ENCODE assay signal across 8 cellular contexts in genomic region chr1:61453111-61453961, GRCh38.
DNase-seq lines count a peak whose midpoint lies in the region; ATAC-seq and TF ChIP-seq lines count a peak whose summit lies in the region.

No MANE protein-coding gene starts in this region.

- H3K27me3 ChIP-seq in DND-41 (ENCODE audit: insufficient read depth, low read length, poor library complexity) = no peaks in the 10 kb centered on the region
- H3K27me3 ChIP-seq in HCT116 (ENCODE audit: insufficient read depth, low read length) = no peaks in the 10 kb centered on the region
- no peaks in the 10 kb centered on the region for H3K27me3 ChIP-seq in tibial artery

- peak; percentile 84 for TF ChIP-seq RAD21 in HCT116 (IDR thresholded peaks at IDR 0.05; ENCODE audit: low read depth)

- H3K27ac Mint-ChIP-seq in activated naive CD4-positive, alpha-beta T cell treated with anti-CD3 and anti-CD28 coated beads, Interleukin-2, amount 50 U/mL, for 72 hours = peak overlapping the region in 1 of 2 donors; percentile 16

- RAD21 ChIA-PET in HCT116 (lab: Charles Lee; ENCODE audit: low non-redundant PET in 1 of 2, low total read pairs in 2 of 2, uncharacterized antibody in 2 of 2, unreplicated experiment in 2 of 2) = no interaction called here

- H3K9me3 ChIP-seq in DND-41 (ENCODE audit: insufficient read depth, low read length, severe bottlenecking) (no peaks in the 10 kb centered on the region), HCT116 (ENCODE audit: control insufficient read depth in 1 of 2, insufficient read depth in 1 of 2, low read depth in 1 of 2, low read length in 2 of 2) (no peaks in the 10 kb centered on the region), SK-N-MC (ENCODE audit: low read depth, low read length) (no peaks in the 10 kb centered on the region), tibial artery (no peaks in the 10 kb centered on the region)

- no TSS peak for BruUV-seq in HCT116 (replicated peaks; lab: Mats Ljungman, UMichigan)

- no peaks in the 10 kb centered on the region for H3K9me2 ChIP-seq in HCT116 (ENCODE audit: insufficient read depth)

- ATAC-seq in DND-41 (ENCODE audit: insufficient read depth, low read depth) (peak; percentile 57), HCT116 (peak; percentile 91)
- peak; percentile 61 to 91 for ATAC-seq in activated naive CD4-positive, alpha-beta T cell treated with anti-CD3 and anti-CD28 coated beads, Interleukin-2, amount 50 U/mL, for 72 hours

- no peaks in the 10 kb centered on the region for H3K4me1 ChIP-seq in DND-41 (ENCODE audit: insufficient read depth, low read length)
- H3K4me1 ChIP-seq in HCT116 (ENCODE audit: control insufficient read depth in 1 of 2, insufficient read depth in 2 of 2, low read length in 2 of 2) = peaks cover 0 to 3% of the 10 kb centered on the region in 2 experiments; a peak in 1 of 4 replicates
- peaks cover 0 to 58% (median 48%) of the 10 kb centered on the region in 4 donors for H3K4me1 ChIP-seq in tibial artery

- DNase-seq in DND-41 (peak; percentile 20), HCT116 (ENCODE audit: low read depth, low spot score) (peak; percentile 57), NB4 (ENCODE audit: low read depth) (peak; percentile 84), SK-N-MC (ENCODE audit: low read depth, low spot score) (peak; percentile 93), head of caudate nucleus (peak; percentile 74 to 95 (median 88)), pons (ENCODE audit: low spot score) (peak; percentile 96), tibial artery (peak; percentile 95 to 97)
- peak in 1 of 2 donors; percentile 66 for DNase-seq in activated naive CD4-positive, alpha-beta T cell treated with anti-CD3 and anti-CD28 coated beads, Interleukin-2, amount 50 U/mL, for 72 hours (ENCODE audit: low spot score in 2 of 2)

- H3K4me3 ChIP-seq in DND-41 (ENCODE audit: low read depth in 1 of 2, low read length in 2 of 2) = no peak overlapping the region
- H3K4me3 ChIP-seq in HCT116 (replicated peaks in 1 of 2; ENCODE audit: low read depth in 1 of 2, low read length in 2 of 2) = no peak overlapping the region
- no peak overlapping the region for H3K4me3 ChIP-seq in NB4 (ENCODE audit: low read depth, low read length)
- peak overlapping the region; percentile 75 for H3K4me3 ChIP-seq in SK-N-MC
- H3K4me3 ChIP-seq in tibial artery = no peak overlapping the region

- intact Hi-C loops in HCT116 (cut with micrococcal nuclease) (loop anchor here (1.0 to 10.0 kb wide), 6 partner anchors 399 to 1299 kb away; no protein-coding TSS in a partner anchor), head of caudate nucleus (cut with DNase I) (loop anchor here (5.0 to 10.0 kb wide), 3 partner anchors 109 to 401 kb away; partner anchors contain the start of gene TM2D1), tibial artery (cut with DNase I; ENCODE audit: low total_unique reads) (loop anchor here (5.0 to 10.0 kb wide), 2 partner anchors 191 to 401 kb away; no protein-coding TSS in a partner anchor)

- no peaks in the 10 kb centered on the region for H3K36me3 ChIP-seq in DND-41 (ENCODE audit: insufficient read depth, low read length)
- no peaks in the 10 kb centered on the region for H3K36me3 ChIP-seq in HCT116 (ENCODE audit: control insufficient read depth in 1 of 2, insufficient read depth in 2 of 2, low read length in 2 of 2)
- H3K36me3 ChIP-seq in SK-N-MC (ENCODE audit: insufficient read depth, low read length) = peaks cover 13% of the 10 kb centered on the region
- peaks cover 0 to 9% (median 6%) of the 10 kb centered on the region in 3 donors for H3K36me3 ChIP-seq in tibial artery

- no peaks in the 10 kb centered on the region for H3K9me3 Mint-ChIP-seq in activated naive CD4-positive, alpha-beta T cell treated with anti-CD3 and anti-CD28 coated beads, Interleukin-2, amount 50 U/mL, for 72 hours

- H3K4me2 ChIP-seq in DND-41 (ENCODE audit: insufficient read depth, low read length) = no peak overlapping the region
- no peak overlapping the region for H3K4me2 ChIP-seq in HCT116 (ENCODE audit: low read length)

- no peaks in the 10 kb centered on the region for H4K20me1 ChIP-seq in DND-41 (ENCODE audit: insufficient read depth, low read length)
- no peaks in the 10 kb centered on the region for H4K20me1 ChIP-seq in HCT116 (ENCODE audit: insufficient read depth)

- H3K36me3 Mint-ChIP-seq in activated naive CD4-positive, alpha-beta T cell treated with anti-CD3 and anti-CD28 coated beads, Interleukin-2, amount 50 U/mL, for 72 hours = no peaks in the 10 kb centered on the region

- CTCF ChIA-PET in HCT116 (lab: Charles Lee) = interaction anchor here (0.6 to 2.4 kb wide), 6 partner anchors 9 to 1482 kb away, joined by 3 to 16 read pairs (median 4); no protein-coding TSS in a partner anchor

- H3K27ac ChIP-seq in DND-41 (ENCODE audit: low read length) = no peak overlapping the region
- H3K27ac ChIP-seq in HCT116 (ENCODE audit: low read depth, low read length) = no peak overlapping the region
- peak overlapping the region; percentile 97 for H3K27ac ChIP-seq in SK-N-MC
- H3K27ac ChIP-seq in tibial artery = peak overlapping the region; percentile 88 to 93

- no peak for TF ChIP-seq POLR2A in HCT116 (IDR thresholded peaks at IDR 0.05; ENCODE audit: borderline replicate concordance, extremely low read depth, insufficient read depth, insufficient read length)
- no peak for TF ChIP-seq POLR2A in NB4 (IDR thresholded peaks at IDR 0.05; ENCODE audit: extremely low read depth, insufficient read length)

- H2AFZ ChIP-seq in DND-41 (ENCODE audit: low read depth, low read length) (no peak overlapping the region), HCT116 (ENCODE audit: low read depth, low read length, poor library complexity, severe bottlenecking) (no peak overlapping the region)

- H3K9ac ChIP-seq in DND-41 (ENCODE audit: low read depth, low read length) (no peak overlapping the region), HCT116 (ENCODE audit: low read length) (no peak overlapping the region), SK-N-MC (ENCODE audit: insufficient read length) (peak overlapping the region; percentile 66)

- TF ChIP-seq CTCF in DND-41 (IDR thresholded peaks at IDR 0.05; ENCODE audit: borderline replicate concordance, extremely low read depth, low read length, poor library complexity, severe bottlenecking) (peak; percentile 58), HCT116 (IDR thresholded peaks at IDR 0.05 in 2 of 3, conservative IDR thresholded peaks at IDR 0.05 in 1 of 3; ENCODE audit: borderline replicate concordance in 1 of 3, insufficient read depth in 1 of 3, low read depth in 2 of 3, low read length in 2 of 3) (peak; percentile 76 to 89 (median 80)), NB4 (IDR thresholded peaks at IDR 0.05; ENCODE audit: low read depth, low read length) (peak; percentile 79), tibial artery (IDR thresholded peaks at IDR 0.05) (peak; percentile 74)

- POLR2A ChIA-PET in HCT116 (lab: Charles Lee) = no interaction called here

- no peaks in the 10 kb centered on the region for H3K79me2 ChIP-seq in DND-41 (ENCODE audit: insufficient read depth, low read length)
- no peaks in the 10 kb centered on the region for H3K79me2 ChIP-seq in HCT116 (ENCODE audit: insufficient read depth, low read length)

TF ChIP-seq in HCT116, 20 proteins besides CTCF, POLR2A, EP300 and RAD21:
- TF ChIP-seq, protein P1, sequence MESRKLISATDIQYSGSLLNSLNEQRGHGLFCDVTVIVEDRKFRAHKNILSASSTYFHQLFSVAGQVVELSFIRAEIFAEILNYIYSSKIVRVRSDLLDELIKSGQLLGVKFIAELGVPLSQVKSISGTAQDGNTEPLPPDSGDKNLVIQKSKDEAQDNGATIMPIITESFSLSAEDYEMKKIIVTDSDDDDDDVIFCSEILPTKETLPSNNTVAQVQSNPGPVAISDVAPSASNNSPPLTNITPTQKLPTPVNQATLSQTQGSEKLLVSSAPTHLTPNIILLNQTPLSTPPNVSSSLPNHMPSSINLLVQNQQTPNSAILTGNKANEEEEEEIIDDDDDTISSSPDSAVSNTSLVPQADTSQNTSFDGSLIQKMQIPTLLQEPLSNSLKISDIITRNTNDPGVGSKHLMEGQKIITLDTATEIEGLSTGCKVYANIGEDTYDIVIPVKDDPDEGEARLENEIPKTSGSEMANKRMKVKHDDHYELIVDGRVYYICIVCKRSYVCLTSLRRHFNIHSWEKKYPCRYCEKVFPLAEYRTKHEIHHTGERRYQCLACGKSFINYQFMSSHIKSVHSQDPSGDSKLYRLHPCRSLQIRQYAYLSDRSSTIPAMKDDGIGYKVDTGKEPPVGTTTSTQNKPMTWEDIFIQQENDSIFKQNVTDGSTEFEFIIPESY (IDR thresholded peaks at IDR 0.05; ENCODE audit: extremely low read depth, insufficient replicate concordance, low read length) = no peak
- TF ChIP-seq MAX (IDR thresholded peaks at IDR 0.05) (no peak), CBX3 (IDR thresholded peaks at IDR 0.05; ENCODE audit: low read depth) (no peak), FOSL1 (IDR thresholded peaks at IDR 0.05; ENCODE audit: low read depth) (no peak), CEBPB (IDR thresholded peaks at IDR 0.05; ENCODE audit: low read depth) (peak; percentile 25; the same call in 1 of the 2 replicates), ZFX (IDR thresholded peaks at IDR 0.05) (no peak), SIN3A (IDR thresholded peaks at IDR 0.05; ENCODE audit: low read depth) (no peak)

Comparison
In these comparisons a context has a peak if more than half of its experiments do, and no peak if none do; other contexts are left out.
1. H3K27ac ChIP-seq: peak in SK-N-MC (single experiment) and tibial artery (2 of 2); none in DND-41 (single experiment) and HCT116 (single experiment).
2. Peak in every context shown above with its lines, with median percentiles within 50 percentile points of each other: ATAC-seq and CTCF ChIP-seq.